Comparison of ENCODE assay signal across 7 cellular contexts in genomic region chr9:19152160-19152498, GRCh38. TPM values are rescaled to one million over a fixed set of nuclear protein-coding genes. Genes with fewer than 3 reads are reported as not detected.
DNase-seq lines count a peak whose midpoint lies in the region; ATAC-seq, FAIRE-seq and TF ChIP-seq lines count a peak whose summit lies in the region.
"Not testable (repeated sequence)": the region's sequence is repeated elsewhere in the genome, so short reads cannot be mapped to it uniquely, and the experiment has no call there.
"Had no signal": no experiment of that assay in that cellular context is flagged by ENCODE, and none has a peak within 500 bp of the region (broad histone marks: within the 10 kb centered on the region; RNA-seq: fewer than 3 reads in every experiment).

No MANE protein-coding gene starts in this region.

- FAIRE-seq in A549 (lab: Jason Lieb, UNC): not testable (repeated sequence)

- peak overlapping the region; percentile 4; the same call in 1 of the 3 replicates for H3K4me2 ChIP-seq in A549
- not testable (repeated sequence) for H3K4me2 ChIP-seq in hepatocyte

- not testable (repeated sequence) for H2AFZ ChIP-seq in hepatocyte

- not testable (repeated sequence) for H3K9me3 ChIP-seq in A549; hepatocyte (ENCODE audit: low read depth); liver (ENCODE audit: control insufficient read depth in 4 of 4, low read length in 3 of 4); testis

- POLR2A ChIA-PET in A549 (lab: Yijun Ruan, JAX): not testable (repeated sequence)

- 45% methylated on average over 2 of the region's 2 CpGs for whole genome bisulfite sequencing in A549 (ENCODE audit: missing lambda C conversion rate)
- 62% methylated on average over 2 of the region's 2 CpGs for WGBS in hepatocyte (ENCODE audit: low lambda C conversion rate, missing lambda C conversion rate)
- 20% methylated on average over 2 of the region's 2 CpGs for WGBS in liver
- WGBS in testis, 2 donors: 57 to 70% methylated on average over 2 of the region's 2 CpGs

- not testable (repeated sequence) for H3K36me3 Mint-ChIP-seq in progenitor cell of endocrine pancreas (ENCODE audit: insufficient read depth)

- H4K20me1 ChIP-seq in hepatocyte (ENCODE audit: insufficient read depth, poor library complexity, severe bottlenecking): not testable (repeated sequence)

- not testable (repeated sequence) for H3K9ac ChIP-seq in liver (ENCODE audit: low read depth in 1 of 2, low read length in 2 of 2)

- H3K27me3 Mint-ChIP-seq in progenitor cell of endocrine pancreas: not testable (repeated sequence)

- not testable (repeated sequence) for H3K79me2 ChIP-seq in hepatocyte

- peak overlapping the region; percentile 94 for H3K27ac Mint-ChIP-seq in progenitor cell of endocrine pancreas

- not testable (repeated sequence) for TF ChIP-seq RAD21 in A549 (conservative IDR thresholded peaks at IDR 0.05 in 1 of 2, IDR thresholded peaks at IDR 0.05 in 1 of 2); liver (IDR thresholded peaks at IDR 0.05)

- not testable (repeated sequence) for DNase-seq in A549 (ENCODE audit: low read depth in 1 of 2, low spot score in 1 of 2); hepatocyte (ENCODE audit: low spot score); progenitor cell of endocrine pancreas (ENCODE audit: low spot score, unreplicated experiment); testis

- H3K4me1 Mint-ChIP-seq in progenitor cell of endocrine pancreas (ENCODE audit: low read depth): peaks cover 33% of the 10 kb centered on the region

- H3K27me3 ChIP-seq in hepatocyte; liver (ENCODE audit: control insufficient read depth in 4 of 4, insufficient read depth in 4 of 4, low read length in 3 of 4); testis: not testable (repeated sequence)

- H3K9me3 Mint-ChIP-seq in progenitor cell of endocrine pancreas (ENCODE audit: low read depth): not testable (repeated sequence)

- not testable (repeated sequence) for TF ChIP-seq EP300 in A549 (IDR thresholded peaks at IDR 0.05)

- not testable (repeated sequence) for H3K36me3 ChIP-seq in hepatocyte (replicated peaks; ENCODE audit: insufficient read depth, low read depth); liver (ENCODE audit: control insufficient read depth in 4 of 4, insufficient read depth in 3 of 4, low read depth in 1 of 4, low read length in 3 of 4); testis (ENCODE audit: low read depth, missing control alignments)

- CTCF ChIA-PET in A549 (lab: Yijun Ruan, JAX): interaction anchor here (1.4 to 1.9 kb wide), 4 partner anchors 12 to 25 kb away, joined by 4 to 7 read pairs (median 4); no protein-coding TSS in a partner anchor

- ATAC-seq in A549: not testable (repeated sequence)

- intact Hi-C loops in testis (cut with DNase I; ENCODE audit: low total_unique reads): not testable (repeated sequence)

- H3K4me3 Mint-ChIP-seq in progenitor cell of endocrine pancreas (ENCODE audit: low read depth): not testable (repeated sequence)

- not testable (repeated sequence) for TF ChIP-seq POLR2A in A549 (IDR thresholded peaks at IDR 0.05; ENCODE audit: low read length); testis (IDR thresholded peaks at IDR 0.05)

- peak overlapping the region in 1 of 2 experiments; percentile 9; a peak in 1 of 6 replicates for H3K27ac ChIP-seq in A549
- H3K27ac ChIP-seq in hepatocyte: peak overlapping the region; percentile 92
- H3K27ac ChIP-seq in liver (ENCODE audit: low read depth in 1 of 2, low read length in 2 of 2): peak overlapping the region; percentile 53 to 92
- peak overlapping the region; percentile 42 to 81 for H3K27ac ChIP-seq in testis

- not testable (repeated sequence) for H3K9me2 ChIP-seq in hepatocyte (replicated peaks; ENCODE audit: insufficient read depth)

- not testable (repeated sequence) for TF ChIP-seq CTCF in A549 (IDR thresholded peaks at IDR 0.05); hepatocyte (IDR thresholded peaks at IDR 0.05; ENCODE audit: poor library complexity); liver (IDR thresholded peaks at IDR 0.05; ENCODE audit: low read depth, low read length, missing input control); progenitor cell of endocrine pancreas (IDR thresholded peaks at IDR 0.05; ENCODE audit: unreplicated experiment); testis (IDR thresholded peaks at IDR 0.05)

- H3K4me3 ChIP-seq in A549; hepatocyte; liver (ENCODE audit: low read depth in 1 of 3, low read length in 3 of 3); testis: not testable (repeated sequence)

- H3K4me1 ChIP-seq in A549: peaks cover 17% of the 10 kb centered on the region
- peaks cover 27% of the 10 kb centered on the region for H3K4me1 ChIP-seq in hepatocyte (ENCODE audit: insufficient read depth)
- peaks cover 10 to 62% (median 32%) of the 10 kb centered on the region in 4 donors for H3K4me1 ChIP-seq in liver (ENCODE audit: control insufficient read depth in 4 of 4, insufficient read depth in 4 of 4, low read length in 3 of 4)
- H3K4me1 ChIP-seq in testis: peaks cover 38% of the 10 kb centered on the region

TF ChIP-seq in liver, 16 proteins besides CTCF, POLR2A, EP300 and RAD21:
- TF ChIP-seq HNF4A (conservative IDR thresholded peaks at IDR 0.05) (peak in 1 of 2 donors; percentile 8), ZBTB33 (IDR thresholded peaks at IDR 0.05) (peak; percentile 78)

RNA-seq across cellular contexts. Expression of gene PLIN2, which starts 24.8 kb away (rescaled TPM):
- 42.6 and 53.8 TPM in 2 replicates for polyA plus RNA-seq in A549 (2011; rRNA removed)
- polyA plus RNA-seq in A549 (2012; cell fraction: cytosol; rRNA removed): 23.7 and 24.1 TPM in 2 replicates
- 14.7 and 16.1 TPM in 2 replicates for polyA plus RNA-seq in A549 (2012; cell fraction: nucleus; rRNA removed)
- polyA plus RNA-seq in A549 (2017; fragmentation: RNase III; extraction: RNeasy Plus Mini Kit Qiagen cat#74134 plus additional on column Dnase treatment): 23.0 to 28.3 TPM (median 23.0 TPM) in 3 replicates
- 71.8 and 88.6 TPM in 2 replicates for polyA minus RNA-seq in A549 (2011; rRNA and poly(A)+ RNA removed)
- total RNA-seq in hepatocyte: 402 and 427 TPM in 2 replicates
- polyA plus RNA-seq in hepatocyte: 401 and 508 TPM in 2 replicates
- total RNA-seq in liver: 100 to 1,000 TPM in 1 of 2 donors, 10 to 100 TPM in 1; 72.7 to 688 TPM
- 100 to 1,000 TPM; 344 to 513 TPM for polyA plus RNA-seq in liver
- total RNA-seq in progenitor cell of endocrine pancreas: 98.1 and 99.5 TPM in 2 replicates
- total RNA-seq in testis: 100 to 1,000 TPM; 119 to 136 TPM
- polyA plus RNA-seq in testis (ENCODE audit: insufficient read depth, low read depth, low replicate concordance): 52.3 TPM
- total RNA-seq: A172, Calu3 had no signal

RNA-seq across cellular contexts. Expression of gene HAUS6, which starts 49.4 kb away (rescaled TPM):
- polyA plus RNA-seq in A549 (2011; rRNA removed): 24.1 and 34.6 TPM in 2 replicates
- 6.7 and 6.9 TPM in 2 replicates for polyA plus RNA-seq in A549 (2012; cell fraction: cytosol; rRNA removed)
- polyA plus RNA-seq in A549 (2012; cell fraction: nucleus; rRNA removed): 5.7 and 8.0 TPM in 2 replicates
- 21.9 to 23.8 TPM (median 22.4 TPM) in 3 replicates for polyA plus RNA-seq in A549 (2017; fragmentation: RNase III; extraction: RNeasy Plus Mini Kit Qiagen cat#74134 plus additional on column Dnase treatment)
- polyA minus RNA-seq in A549 (2011; rRNA and poly(A)+ RNA removed): 12.4 and 13.5 TPM in 2 replicates
- total RNA-seq in hepatocyte: 10.7 and 12.4 TPM in 2 replicates
- 2.2 and 2.9 TPM in 2 replicates for polyA plus RNA-seq in hepatocyte
- total RNA-seq in liver: 10 to 100 TPM in 1 of 2 donors, 1 to 10 TPM in 1; 7.0 to 10.1 TPM
- 1 to 10 TPM; 1.9 to 4.2 TPM for polyA plus RNA-seq in liver
- total RNA-seq in progenitor cell of endocrine pancreas: 17.4 and 17.6 TPM in 2 replicates
- total RNA-seq in testis: 10 to 100 TPM; 21.9 to 35.7 TPM
- polyA plus RNA-seq in testis (ENCODE audit: insufficient read depth, low read depth, low replicate concordance): 30.4 TPM
